1 cellular context compared by ENCODE assay signal in genomic region chr16:85624646-85625045, GRCh38.
TF ChIP-seq lines count a peak whose summit lies in the region.

No MANE protein-coding gene starts in this region.

TF ChIP-seq in K562, 482 proteins besides CTCF, POLR2A, EP300 and RAD21:
- TF ChIP-seq ZNF197 (CRISPR knock-in tag; IDR thresholded peaks at IDR 0.05; ENCODE audit: low read depth) (no peak), SMAD1 (IDR thresholded peaks at IDR 0.05; ENCODE audit: low read depth, low read length, partially characterized antibody) (no peak), RBM22 (IDR thresholded peaks at IDR 0.05; ENCODE audit: low read depth, low read length, poor library complexity, severe bottlenecking) (peak; percentile 63), HCFC1 (IDR thresholded peaks at IDR 0.05; ENCODE audit: low read depth, low read length) (no peak), SAFB (IDR thresholded peaks at IDR 0.05; ENCODE audit: borderline replicate concordance, low read depth, low read length) (no peak), EWSR1 (IDR thresholded peaks at IDR 0.05; ENCODE audit: borderline replicate concordance, low read depth, partially characterized antibody) (no peak), POLR2G (IDR thresholded peaks at IDR 0.05; ENCODE audit: low read depth, low read length) (peak; percentile 10), ZBTB7A (IDR thresholded peaks at IDR 0.05; ENCODE audit: borderline replicate concordance, control insufficient read depth, low read depth, low read length) (no peak), HNRNPUL1 (IDR thresholded peaks at IDR 0.05; ENCODE audit: low read length) (no peak), ZNF445 (CRISPR knock-in tag; IDR thresholded peaks at IDR 0.05; ENCODE audit: low read depth) (no peak), ZNF316 (IDR thresholded peaks at IDR 0.05) (no peak), RBFOX2 (IDR thresholded peaks at IDR 0.05; ENCODE audit: low read depth, low read length) (peak; percentile 21), PCBP2 (IDR thresholded peaks at IDR 0.05; ENCODE audit: low read depth, low read length, poor library complexity, severe bottlenecking) (no peak), PHB2 (IDR thresholded peaks at IDR 0.05; ENCODE audit: low read depth) (no peak)
- TF ChIP-seq, protein P1, sequence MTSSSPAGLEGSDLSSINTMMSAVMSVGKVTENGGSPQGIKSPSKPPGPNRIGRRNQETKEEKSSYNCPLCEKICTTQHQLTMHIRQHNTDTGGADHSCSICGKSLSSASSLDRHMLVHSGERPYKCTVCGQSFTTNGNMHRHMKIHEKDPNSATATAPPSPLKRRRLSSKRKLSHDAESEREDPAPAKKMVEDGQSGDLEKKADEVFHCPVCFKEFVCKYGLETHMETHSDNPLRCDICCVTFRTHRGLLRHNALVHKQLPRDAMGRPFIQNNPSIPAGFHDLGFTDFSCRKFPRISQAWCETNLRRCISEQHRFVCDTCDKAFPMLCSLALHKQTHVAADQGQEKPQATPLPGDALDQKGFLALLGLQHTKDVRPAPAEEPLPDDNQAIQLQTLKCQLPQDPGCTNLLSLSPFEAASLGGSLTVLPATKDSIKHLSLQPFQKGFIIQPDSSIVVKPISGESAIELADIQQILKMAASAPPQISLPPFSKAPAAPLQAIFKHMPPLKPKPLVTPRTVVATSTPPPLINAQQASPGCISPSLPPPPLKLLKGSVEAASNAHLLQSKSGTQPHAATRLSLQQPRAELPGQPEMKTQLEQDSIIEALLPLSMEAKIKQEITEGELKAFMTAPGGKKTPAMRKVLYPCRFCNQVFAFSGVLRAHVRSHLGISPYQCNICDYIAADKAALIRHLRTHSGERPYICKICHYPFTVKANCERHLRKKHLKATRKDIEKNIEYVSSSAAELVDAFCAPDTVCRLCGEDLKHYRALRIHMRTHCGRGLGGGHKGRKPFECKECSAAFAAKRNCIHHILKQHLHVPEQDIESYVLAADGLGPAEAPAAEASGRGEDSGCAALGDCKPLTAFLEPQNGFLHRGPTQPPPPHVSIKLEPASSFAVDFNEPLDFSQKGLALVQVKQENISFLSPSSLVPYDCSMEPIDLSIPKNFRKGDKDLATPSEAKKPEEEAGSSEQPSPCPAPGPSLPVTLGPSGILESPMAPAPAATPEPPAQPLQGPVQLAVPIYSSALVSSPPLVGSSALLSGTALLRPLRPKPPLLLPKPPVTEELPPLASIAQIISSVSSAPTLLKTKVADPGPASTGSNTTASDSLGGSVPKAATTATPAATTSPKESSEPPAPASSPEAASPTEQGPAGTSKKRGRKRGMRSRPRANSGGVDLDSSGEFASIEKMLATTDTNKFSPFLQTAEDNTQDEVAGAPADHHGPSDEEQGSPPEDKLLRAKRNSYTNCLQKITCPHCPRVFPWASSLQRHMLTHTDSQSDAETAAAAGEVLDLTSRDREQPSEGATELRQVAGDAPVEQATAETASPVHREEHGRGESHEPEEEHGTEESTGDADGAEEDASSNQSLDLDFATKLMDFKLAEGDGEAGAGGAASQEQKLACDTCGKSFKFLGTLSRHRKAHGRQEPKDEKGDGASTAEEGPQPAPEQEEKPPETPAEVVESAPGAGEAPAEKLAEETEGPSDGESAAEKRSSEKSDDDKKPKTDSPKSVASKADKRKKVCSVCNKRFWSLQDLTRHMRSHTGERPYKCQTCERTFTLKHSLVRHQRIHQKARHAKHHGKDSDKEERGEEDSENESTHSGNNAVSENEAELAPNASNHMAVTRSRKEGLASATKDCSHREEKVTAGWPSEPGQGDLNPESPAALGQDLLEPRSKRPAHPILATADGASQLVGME (CRISPR knock-in tag; IDR thresholded peaks at IDR 0.05): no peak
